In the genomic region with DNA sequence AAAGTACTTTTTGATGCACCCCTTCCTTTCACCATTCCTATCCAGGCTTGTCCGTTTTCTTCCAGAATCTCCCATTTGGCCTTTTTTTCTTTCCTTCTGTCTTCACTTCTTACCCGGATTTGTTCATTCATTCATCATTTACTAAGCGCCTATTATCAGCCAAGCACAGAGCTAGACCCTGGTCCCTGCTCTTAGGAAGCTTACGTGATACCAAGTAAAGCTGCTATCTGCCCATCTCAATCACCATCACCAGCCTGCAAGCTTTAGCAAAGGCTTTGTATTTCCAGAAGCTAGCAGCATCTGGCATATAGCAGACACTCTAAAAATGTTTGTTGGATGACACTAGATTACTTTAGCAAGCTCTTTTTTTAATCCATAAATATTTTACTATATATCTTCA, we compare ENCODE assay signal across 28 cellular contexts.
"Had no signal": no experiment of that assay in that cellular context is flagged by ENCODE, and none has a peak within 500 bp of the region (broad histone marks: within the 10 kb centered on the region; RNA-seq: fewer than 3 reads in every experiment).

No MANE protein-coding gene starts in this region.

- H3K9me3 ChIP-seq: ascending aorta, gastroesophageal sphincter, neutrophil, sigmoid colon, upper lobe of left lung, vagina had no signal

- H3K27me3 ChIP-seq: ascending aorta, cardiac muscle cell, dorsolateral prefrontal cortex, gastroesophageal sphincter, sigmoid colon, upper lobe of left lung, vagina had no signal

- DNase-seq: activated CD4-positive, alpha-beta memory T cell treated with anti-CD3 and anti-CD28 coated beads for 36 hours; activated CD4-positive, alpha-beta T cell treated with anti-CD3 and anti-CD28 coated beads, Interleukin-2, amount 10 ng/mL, durations not matched to agents 24 days and 14 days; activated CD4-positive, CD25-positive, alpha-beta regulatory T cell treated with anti-CD3 and anti-CD28 coated beads, Interleukin-2, amount 50 U/mL, for 72 hours; activated CD8-positive, alpha-beta memory T cell treated with anti-CD3 and anti-CD28 coated beads, Interleukin-2, amount 50 U/mL, for 4 hours; activated gamma-delta T cell; activated naive CD4-positive, alpha-beta T cell treated with anti-CD3 and anti-CD28 coated beads, Interleukin-2, amount 10 ng/mL, durations not matched to agents 7 days and 5 days; activated naive CD8-positive, alpha-beta T cell treated with anti-CD3 and anti-CD28 coated beads, Interleukin-2, amount 10 ng/mL, durations not matched to agents 7 days and 5 days; activated T-cell treated with anti-CD3 and anti-CD28 coated beads, Interleukin-2, amount 50 U/mL, for 1 hour; dorsolateral prefrontal cortex; effector memory CD4-positive, alpha-beta T cell; hippocampal formation; left cardiac atrium; mammary epithelial cell; naive B cell; nephron progenitor cell; sigmoid colon; small intestine; stimulated activated CD4-positive, alpha-beta T cell treated with anti-CD3 and anti-CD28 coated beads, Interleukin-4, amount 100 ng/mL, for 24 hours; stimulated activated naive CD8-positive, alpha-beta T cell treated with anti-CD3 and anti-CD28 coated beads, Interleukin-15, amount 100 ng/mL, for 72 hours; substantia nigra; upper lobe of left lung had no signal

- FAIRE-seq: keratinocyte, small intestine had no signal

- H3K27ac ChIP-seq: ascending aorta, cardiac muscle cell, coronary artery, gastroesophageal sphincter, neutrophil, sigmoid colon, upper lobe of left lung, vagina had no signal

- H3K4me3 ChIP-seq: ascending aorta, cardiac muscle cell, coronary artery, dorsolateral prefrontal cortex, gastroesophageal sphincter, sigmoid colon, upper lobe of left lung, vagina had no signal

- H3K36me3 ChIP-seq: ascending aorta, cardiac muscle cell, gastroesophageal sphincter, neutrophil, sigmoid colon, upper lobe of left lung, vagina had no signal
